In the genomic region with DNA sequence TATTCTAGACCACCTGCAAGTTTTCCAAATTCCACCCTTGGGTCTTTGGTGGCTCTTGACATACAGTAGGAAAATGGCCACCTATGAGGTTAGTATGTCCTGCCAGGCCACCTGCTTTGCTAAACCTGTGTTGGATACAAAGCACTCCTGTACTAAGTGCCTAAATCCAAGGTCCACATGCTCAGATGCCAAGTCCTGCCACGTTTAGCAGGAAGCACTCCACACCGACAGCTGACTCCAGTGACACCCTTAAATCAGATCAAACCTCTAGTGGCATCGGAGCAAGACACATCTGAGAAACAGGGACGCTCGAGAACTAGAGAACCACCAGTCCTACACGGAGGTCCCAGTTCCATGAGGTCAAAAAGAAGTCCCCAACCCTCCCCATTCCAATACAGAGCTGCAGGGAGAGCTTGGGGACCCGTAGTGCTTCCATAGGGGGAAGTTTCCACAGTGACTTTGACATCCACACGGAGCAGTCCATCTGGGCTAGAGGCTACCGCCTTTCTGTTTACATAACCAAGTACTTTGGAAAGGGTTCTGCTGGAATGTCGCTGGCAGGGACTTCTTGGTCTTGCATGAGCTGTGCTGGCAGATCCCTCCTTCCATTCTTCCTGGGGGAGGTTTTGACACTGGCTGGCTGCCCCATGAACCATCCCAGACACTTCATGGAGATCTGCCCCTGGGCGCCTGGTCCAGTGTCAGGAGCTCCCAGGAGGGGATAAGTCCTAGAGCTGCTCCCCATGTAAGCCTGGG, we compare ENCODE assay signal across 11 cellular contexts.
DNase-seq lines count a peak whose midpoint lies in the region; ATAC-seq and TF ChIP-seq lines count a peak whose summit lies in the region.
"Had no signal": no experiment of that assay in that cellular context is flagged by ENCODE, and none has a peak within 500 bp of the region (broad histone marks: within the 10 kb centered on the region; RNA-seq: fewer than 3 reads in every experiment).

No MANE protein-coding gene starts in this region.

- peak; percentile 88 for ATAC-seq in gastroesophageal sphincter
- ATAC-seq: activated CD8-positive, alpha-beta T cell treated with anti-CD3 and anti-CD28 coated beads, Interleukin-2, amount 10 ng/mL, durations not matched to agents 7 days and 5 days; HCT116; natural killer cell had no signal

- no peak overlapping the region for H3K4me3 ChIP-seq in gastroesophageal sphincter
- H3K4me3 ChIP-seq in vagina, result no peak overlapping the region
- no peak overlapping the region for H3K4me3 ChIP-seq in H7 (ENCODE audit: insufficient read depth, low read depth, low read length)

- H3K27me3 ChIP-seq in gastroesophageal sphincter, result no peaks in the 10 kb centered on the region
- H3K27me3 ChIP-seq in vagina, result no peaks in the 10 kb centered on the region
- no peaks in the 10 kb centered on the region for H3K27me3 ChIP-seq in H7 (ENCODE audit: control insufficient read depth, insufficient read depth, low read length)

- TF ChIP-seq POLR2A in gastroesophageal sphincter (IDR thresholded peaks at IDR 0.05) (no peak), vagina (IDR thresholded peaks at IDR 0.05) (no peak)

- TF ChIP-seq CTCF in gastroesophageal sphincter (IDR thresholded peaks at IDR 0.05) (no peak), vagina (IDR thresholded peaks at IDR 0.05) (no peak)

- no peak for TF ChIP-seq EP300 in gastroesophageal sphincter (IDR thresholded peaks at IDR 0.05)

- intact Hi-C loops in vagina (cut with DNase I), result no loop called here

- H3K4me1 ChIP-seq in gastroesophageal sphincter (peaks cover 9 to 62% (median 13%) of the 10 kb centered on the region in 3 donors), vagina (peaks cover 13% of the 10 kb centered on the region)

- H3K27ac ChIP-seq in gastroesophageal sphincter (peak overlapping the region; percentile 59 to 84 (median 76)), vagina (peak overlapping the region; percentile 12)

- DNase-seq in RPMI7951 (ENCODE audit: low read depth), result peak; percentile 76
- peak; percentile 20 for DNase-seq in midbrain (lab: John Stamatoyannopoulos, UW)
- no peak for DNase-seq in vagina (ENCODE audit: extremely low spot score in 2 of 2)
- DNase-seq in OCI-M1 (lab: John Stamatoyannopoulos, UW), result no peak
- no peak for DNase-seq in H7
- DNase-seq in GM19240 (ENCODE audit: insufficient read length, low spot score), result no peak
- DNase-seq: activated CD8-positive, alpha-beta T cell treated with anti-CD3 and anti-CD28 coated beads, Interleukin-2, amount 10 ng/mL, durations not matched to agents 7 days and 5 days; natural killer cell; NCI-H2029 treated with DMSO at 0.1 percent for 48 hours had no signal

- no peaks in the 10 kb centered on the region for H3K36me3 ChIP-seq in gastroesophageal sphincter
- H3K36me3 ChIP-seq in vagina, result no peaks in the 10 kb centered on the region
- H3K36me3 ChIP-seq in H7 (replicated peaks; ENCODE audit: control insufficient read depth, insufficient read depth, low read length), result no peaks in the 10 kb centered on the region

- 20 to 76% methylated on average over 1 to 5 of the region's 11 CpGs for WGBS in gastroesophageal sphincter (ENCODE audit: low coverage in 1 of 2), 2 donors

- no peaks in the 10 kb centered on the region for H3K9me3 ChIP-seq in gastroesophageal sphincter
- no peaks in the 10 kb centered on the region for H3K9me3 ChIP-seq in vagina

Comparison
In these comparisons a context has a peak if more than half of its experiments do, and no peak if none do; other contexts are left out.
1. DNase-seq: peak in RPMI7951 (single experiment) and midbrain (single experiment); none in vagina (0 of 2), OCI-M1 (single experiment), H7 (single experiment) and GM19240 (single experiment).